Comparison of ENCODE assay signal across 9 cellular contexts in the genomic region with DNA sequence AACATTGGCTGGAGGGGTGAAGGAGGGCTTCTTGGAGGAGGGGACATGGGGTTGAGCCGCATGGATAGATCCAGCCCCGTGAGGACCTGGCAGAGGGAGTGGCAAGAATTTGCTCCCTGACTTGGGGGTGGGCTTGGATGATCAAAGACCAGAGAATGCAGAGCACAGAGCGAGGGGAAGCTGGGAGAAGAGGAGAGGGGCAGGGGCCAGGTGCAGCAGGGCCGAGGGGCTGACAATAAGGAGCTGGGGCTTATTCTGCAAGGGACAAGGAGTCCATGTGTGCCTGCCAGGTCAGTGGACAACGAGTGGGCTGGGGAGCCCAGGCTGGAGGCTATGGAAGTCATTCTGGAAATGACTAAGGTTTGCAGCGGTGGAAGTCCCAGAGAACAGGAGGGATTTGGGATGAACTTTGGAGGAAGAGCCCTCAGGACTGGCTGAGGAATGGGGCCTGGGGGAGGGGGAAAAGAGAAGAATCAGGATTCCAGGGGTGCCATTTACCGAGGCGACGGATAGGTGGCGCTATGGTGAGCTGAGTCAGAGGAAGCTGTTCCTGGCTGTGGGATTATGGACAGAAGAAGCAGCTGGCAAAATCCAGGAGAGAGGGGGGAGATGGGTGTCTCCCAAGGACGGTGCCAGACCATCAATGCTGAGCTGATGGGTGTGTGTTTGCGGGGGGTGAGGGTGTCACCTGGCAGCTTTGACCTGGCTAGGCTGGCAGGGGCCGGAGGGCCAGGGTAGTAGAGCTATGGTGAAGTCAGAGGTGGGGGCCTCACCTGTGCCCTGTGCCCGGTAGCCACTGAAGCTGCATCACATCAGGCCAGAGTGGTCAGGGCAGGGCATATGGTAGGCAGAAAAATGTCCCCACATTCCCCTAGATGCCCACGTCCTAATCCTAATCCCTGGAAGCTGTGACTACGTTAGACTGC. TPM values are rescaled to one million over a fixed set of nuclear protein-coding genes. Genes with fewer than 3 reads are reported as not detected.
A peak's percentile ranks its signal among the peaks of the same experiment; 100 is the strongest.
DNase-seq lines count a peak whose midpoint lies in the region; ATAC-seq, FAIRE-seq and TF ChIP-seq lines count a peak whose summit lies in the region.
"Had no signal": no experiment of that assay in that cellular context is flagged by ENCODE, and none has a peak within 500 bp of the region (broad histone marks: within the 10 kb centered on the region; RNA-seq: fewer than 3 reads in every experiment).

No MANE protein-coding gene starts in this region.

- no peaks in the 10 kb centered on the region for H3K27me3 ChIP-seq in body of pancreas

- no peak for DNase-seq in AG09319 (ENCODE audit: extremely low read depth, low read depth)
- DNase-seq in GM10266 (ENCODE audit: extremely low spot score), result peak; percentile 67
- DNase-seq in NCI-H524 (lab: John Stamatoyannopoulos, UW), result peak; percentile 45 to 83
- peak; percentile 40 to 56 (median 48) for DNase-seq in body of pancreas
- peak; percentile 89 for DNase-seq in islet precursor cell
- peak; percentile 90 for DNase-seq in urothelium cell line (ENCODE audit: low spot score)

- peak; percentile 46 for FAIRE-seq in urothelium cell line (lab: Jason Lieb, UNC)

- TF ChIP-seq POLR2A in body of pancreas (IDR thresholded peaks at IDR 0.05), result no peak

- 27 to 28% methylated on average over 15 to 16 of the region's 16 CpGs for WGBS in body of pancreas, 2 donors

- intact Hi-C loops in body of pancreas (cut with DNase I), result no loop called here

- no peak overlapping the region for H3K27ac ChIP-seq in body of pancreas

- no peaks in the 10 kb centered on the region for H3K36me3 ChIP-seq in body of pancreas (replicated peaks in 1 of 2; ENCODE audit: insufficient read depth in 1 of 2, low read depth in 2 of 2)

- no peak overlapping the region for H3K4me3 ChIP-seq in body of pancreas

- ATAC-seq in body of pancreas (peak; percentile 62), GM18873 (IDR thresholded peaks at IDR 0.05; ENCODE audit: low FRiP score, unreplicated experiment) (no peak), GM21367 (IDR thresholded peaks at IDR 0.05; ENCODE audit: unreplicated experiment) (no peak)

- no peaks in the 10 kb centered on the region for H3K4me1 ChIP-seq in body of pancreas

- no peaks in the 10 kb centered on the region for H3K9me3 ChIP-seq in body of pancreas

- TF ChIP-seq CTCF in AG09319 (IDR thresholded peaks at IDR 0.05; ENCODE audit: low read depth, low read length) (peak; percentile 83), GM10266 (IDR thresholded peaks at IDR 0.05; ENCODE audit: control insufficient read depth, insufficient read depth, low read depth, missing control alignments) (peak; percentile 54), body of pancreas (IDR thresholded peaks at IDR 0.05) (peak; percentile 15 to 70 (median 47))

RNA-seq across cellular contexts. Expression of a gene that starts 7.8 kb away (rescaled TPM):
- 1 to 10 TPM; 4.9 to 6.2 TPM for total RNA-seq in body of pancreas
- total RNA-seq: natural killer cell treated with Interleukin-12 subunit alpha and Interleukin-12 subunit beta and Interleukin-15 and Interleukin-18, amount 100 ng/mL, for 72 hours had no signal

RNA-seq across cellular contexts. Expression of a gene that starts 56.4 kb away (rescaled TPM):
- 1 to 10 TPM; 2.9 to 3.0 TPM for total RNA-seq in body of pancreas

RNA-seq across cellular contexts. Expression of a gene that starts 56.7 kb away (rescaled TPM):
- total RNA-seq in body of pancreas, result 10 to 100 TPM; 18.1 to 32.7 TPM
